Comparison of ENCODE assay signal across 17 cellular contexts in the genomic region with DNA sequence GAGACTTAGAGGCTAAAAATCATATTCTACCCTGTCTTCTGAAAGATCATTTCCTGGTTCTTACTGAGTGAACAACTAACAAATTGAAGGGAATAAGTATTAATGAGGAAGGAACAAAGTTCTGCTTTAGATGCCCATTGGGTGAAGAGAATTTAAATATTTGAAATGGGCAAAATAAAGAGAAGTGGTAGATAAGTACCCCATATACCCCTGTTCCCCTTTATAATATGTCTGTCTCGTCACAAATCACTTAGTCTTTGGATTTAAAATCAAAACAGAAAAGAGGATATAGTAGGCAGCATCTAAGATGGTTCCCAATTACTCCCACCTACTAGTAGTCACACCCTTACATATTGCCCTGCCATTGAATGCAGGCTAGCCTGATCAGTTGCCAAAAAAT. TPM values are rescaled to one million over a fixed set of nuclear protein-coding genes. Genes with fewer than 3 reads are reported as not detected.
DNase-seq lines count a peak whose midpoint lies in the region; ATAC-seq, FAIRE-seq and TF ChIP-seq lines count a peak whose summit lies in the region.
"Had no signal": no experiment of that assay in that cellular context is flagged by ENCODE, and none has a peak within 500 bp of the region (broad histone marks: within the 10 kb centered on the region; RNA-seq: fewer than 3 reads in every experiment).

No MANE protein-coding gene starts in this region.

- no peaks in the 10 kb centered on the region for H3K27me3 ChIP-seq in neutrophil
- no peaks in the 10 kb centered on the region for H3K27me3 ChIP-seq in WERI-Rb-1 (ENCODE audit: insufficient read depth, low read depth, severe bottlenecking)
- H3K27me3 ChIP-seq: gastroesophageal sphincter, SJSA1 had no signal

- ATAC-seq in activated CD8-positive, alpha-beta T cell treated with anti-CD3 and anti-CD28 coated beads, Interleukin-2, amount 10 ng/mL, durations not matched to agents 7 days and 5 days = no peak
- no peak for ATAC-seq in GM18517 (IDR thresholded peaks at IDR 0.05; ENCODE audit: unreplicated experiment)
- ATAC-seq: gastroesophageal sphincter, HepG2 had no signal

- peak overlapping the region; percentile 11 for H3K27ac ChIP-seq in neutrophil
- no peak overlapping the region for H3K27ac ChIP-seq in WERI-Rb-1
- H3K27ac ChIP-seq: epithelial cell of prostate, prostate gland, SJSA1 had no signal

- peak overlapping the region; percentile 41 for H3K4me3 ChIP-seq in GM12865 (ENCODE audit: low read depth, low read length)
- no peak overlapping the region for H3K4me3 ChIP-seq in neutrophil (ENCODE audit: low read depth in 1 of 2, low read length in 1 of 2)
- H3K4me3 ChIP-seq in WERI-Rb-1 (ENCODE audit: low read depth, low read length) = no peak overlapping the region
- H3K4me3 ChIP-seq: gastroesophageal sphincter, prostate gland, SJSA1 had no signal

- DNase-seq in CD14-positive monocyte (ENCODE audit: low spot score) (no peak), GM12865 (ENCODE audit: low read depth) (no peak), D721Med (ENCODE audit: insufficient read length, low spot score) (no peak), WERI-Rb-1 (no peak)
- DNase-seq in activated CD8-positive, alpha-beta T cell treated with anti-CD3 and anti-CD28 coated beads, Interleukin-2, amount 10 ng/mL, durations not matched to agents 7 days and 5 days = no peak
- DNase-seq: activated CD4-positive, alpha-beta T cell treated with anti-CD3 and anti-CD28 coated beads, Interleukin-2, amount 50 U/mL, for 1 hour; anterior cingulate cortex; NCI-H2029 treated with DMSO at 0.1 percent for 48 hours; NCI-H524 had no signal

- peaks cover 55% of the 10 kb centered on the region for H3K4me1 Mint-ChIP-seq in CD14-positive monocyte
- peaks cover 57% of the 10 kb centered on the region for H3K4me1 Mint-ChIP-seq in activated CD8-positive, alpha-beta T cell treated with anti-CD3 and anti-CD28 coated beads, Interleukin-2, amount 10 ng/mL, durations not matched to agents 7 days and 5 days (ENCODE audit: low read depth)

- intact Hi-C loops in CD14-positive monocyte (cut with micrococcal nuclease) = no loop called here

- POLR2A ChIA-PET in activated CD8-positive, alpha-beta T cell treated with anti-CD3 and anti-CD28 coated beads, Interleukin-2, amount 10 ng/mL, durations not matched to agents 7 days and 5 days (lab: Charles Lee) = interaction anchor here (1.6 kb wide), 1 partner anchor 13 kb away, joined by 4 read pairs; no protein-coding TSS in a partner anchor

- H3K27ac Mint-ChIP-seq in CD14-positive monocyte = peak overlapping the region; percentile 68 to 86 (median 75)
- H3K27ac Mint-ChIP-seq in activated CD8-positive, alpha-beta T cell treated with anti-CD3 and anti-CD28 coated beads, Interleukin-2, amount 10 ng/mL, durations not matched to agents 7 days and 5 days = no peak overlapping the region

- H3K27me3 Mint-ChIP-seq in CD14-positive monocyte (ENCODE audit: low read depth in 3 of 3) = no peaks in the 10 kb centered on the region
- no peaks in the 10 kb centered on the region for H3K27me3 Mint-ChIP-seq in activated CD8-positive, alpha-beta T cell treated with anti-CD3 and anti-CD28 coated beads, Interleukin-2, amount 10 ng/mL, durations not matched to agents 7 days and 5 days (ENCODE audit: low read depth)

- FAIRE-seq in D721Med (lab: Jason Lieb, UNC) = no peak
- FAIRE-seq: HepG2 had no signal

- peaks cover 0 to 5% (median 0%) of the 10 kb centered on the region in 7 donors for H3K9me3 Mint-ChIP-seq in CD14-positive monocyte
- no peaks in the 10 kb centered on the region for H3K9me3 Mint-ChIP-seq in activated CD8-positive, alpha-beta T cell treated with anti-CD3 and anti-CD28 coated beads, Interleukin-2, amount 10 ng/mL, durations not matched to agents 7 days and 5 days (ENCODE audit: insufficient read depth)

- TF ChIP-seq CTCF in CD14-positive monocyte (IDR thresholded peaks at IDR 0.05) = no peak
- TF ChIP-seq CTCF in GM12865 (IDR thresholded peaks at IDR 0.05; ENCODE audit: insufficient read depth, low read depth, low read length, missing control alignments) = no peak
- TF ChIP-seq CTCF in neutrophil (IDR thresholded peaks at IDR 0.05) = no peak
- no peak for TF ChIP-seq CTCF in D721Med (IDR thresholded peaks at IDR 0.05; ENCODE audit: insufficient read depth, missing control alignments)
- TF ChIP-seq CTCF in WERI-Rb-1 (IDR thresholded peaks at IDR 0.05; ENCODE audit: low read depth, low read length) = no peak

- H3K36me3 Mint-ChIP-seq in CD14-positive monocyte = peaks cover 4 to 6% of the 10 kb centered on the region in 2 donors
- H3K36me3 Mint-ChIP-seq in activated CD8-positive, alpha-beta T cell treated with anti-CD3 and anti-CD28 coated beads, Interleukin-2, amount 10 ng/mL, durations not matched to agents 7 days and 5 days (ENCODE audit: low read depth) = peaks cover 14% of the 10 kb centered on the region

- H3K36me3 ChIP-seq in neutrophil = no peaks in the 10 kb centered on the region
- H3K36me3 ChIP-seq in WERI-Rb-1 = no peaks in the 10 kb centered on the region
- H3K36me3 ChIP-seq: gastroesophageal sphincter, prostate gland, SJSA1 had no signal

- H3K4me1 ChIP-seq in neutrophil (ENCODE audit: control insufficient read depth in 1 of 2, insufficient read depth in 1 of 2, low read depth in 1 of 2, low read length in 1 of 2) = peaks cover 10 to 17% of the 10 kb centered on the region in 2 experiments
- H3K4me1 ChIP-seq: prostate gland had no signal

- CTCF ChIA-PET in activated CD8-positive, alpha-beta T cell treated with anti-CD3 and anti-CD28 coated beads, Interleukin-2, amount 10 ng/mL, durations not matched to agents 7 days and 5 days (lab: Charles Lee) = interaction anchor here (1.1 to 4.8 kb wide), 4 partner anchors 9 to 13 kb away, joined by 3 to 29 read pairs (median 3); a partner anchor contains a TSS

- no peak overlapping the region for H3K4me3 Mint-ChIP-seq in CD14-positive monocyte
- peak overlapping the region; percentile 47 for H3K4me3 Mint-ChIP-seq in activated CD8-positive, alpha-beta T cell treated with anti-CD3 and anti-CD28 coated beads, Interleukin-2, amount 10 ng/mL, durations not matched to agents 7 days and 5 days

- no peaks in the 10 kb centered on the region for H3K9me3 ChIP-seq in neutrophil
- no peaks in the 10 kb centered on the region for H3K9me3 ChIP-seq in WERI-Rb-1 (ENCODE audit: severe bottlenecking)
- H3K9me3 ChIP-seq: gastroesophageal sphincter, prostate gland, SJSA1 had no signal

RNA-seq across cellular contexts. Expression of a gene that starts 13.3 kb away (rescaled TPM):
- polyA plus RNA-seq in CD14-positive monocyte = 100 to 1,000 TPM in 1 of 2 donors, 10 to 100 TPM in 1; 89.0 to 104 TPM
- 100 to 1,000 TPM; 110 to 112 TPM for total RNA-seq in activated CD8-positive, alpha-beta T cell treated with anti-CD3 and anti-CD28 coated beads, Interleukin-2, amount 10 ng/mL, durations not matched to agents 7 days and 5 days
- total RNA-seq: OCI-LY7 had no signal
